ENCODE assay signal across 2 cellular contexts in genomic region chr15:33153548-33153947, GRCh38.
TF ChIP-seq lines count a peak whose summit lies in the region.

No MANE protein-coding gene starts in this region.

TF ChIP-seq in SK-N-SH, 30 proteins besides CTCF, POLR2A, EP300 and RAD21 (continued from another document):
- TF ChIP-seq ZBTB33 (IDR thresholded peaks at IDR 0.05; ENCODE audit: borderline replicate concordance, low read depth) (no peak), RXRA (IDR thresholded peaks at IDR 0.05; ENCODE audit: borderline replicate concordance, low read depth) (no peak), JUND (IDR thresholded peaks at IDR 0.05) (no peak), TCF12 (IDR thresholded peaks at IDR 0.05) (no peak), CHD2 (IDR thresholded peaks at IDR 0.05; ENCODE audit: low read length, partially characterized antibody) (no peak), TEAD4 (IDR thresholded peaks at IDR 0.05; ENCODE audit: borderline replicate concordance, insufficient read depth) (no peak), PBX3 (IDR thresholded peaks at IDR 0.05) (no peak), IRF3 (IDR thresholded peaks at IDR 0.05; ENCODE audit: low read depth, low read length) (no peak), MAX (IDR thresholded peaks at IDR 0.05; ENCODE audit: low read depth) (no peak), NFIC (IDR thresholded peaks at IDR 0.05; ENCODE audit: borderline replicate concordance) (no peak), YY1 (IDR thresholded peaks at IDR 0.05; ENCODE audit: low read depth) (no peak), MXI1 (IDR thresholded peaks at IDR 0.05; ENCODE audit: low read depth, low read length) (no peak), NRF1 (IDR thresholded peaks at IDR 0.05; ENCODE audit: low read depth, low read length) (no peak), REST (IDR thresholded peaks at IDR 0.05; ENCODE audit: low read depth, low read length) (no peak), MEF2A (IDR thresholded peaks at IDR 0.05; ENCODE audit: borderline replicate concordance, low read depth) (no peak), TAF1 (IDR thresholded peaks at IDR 0.05; ENCODE audit: borderline replicate concordance, low read depth, low read length) (no peak), FOXM1 (IDR thresholded peaks at IDR 0.05; ENCODE audit: low read depth) (no peak), GATA2 (CRISPR knock-in tag; IDR thresholded peaks at IDR 0.05) (no peak)
TF ChIP-seq in SK-N-SH: peak in this region for 0.

TF ChIP-seq in SK-N-SH treated with all-trans-retinoic acid at 6 μM for 48 hours, 23 proteins besides CTCF, POLR2A, EP300 and RAD21 (continued from another document):
- TF ChIP-seq PATZ1 (CRISPR knock-in tag; IDR thresholded peaks at IDR 0.05; ENCODE audit: borderline replicate concordance) (no peak), PPARA (CRISPR knock-in tag; IDR thresholded peaks at IDR 0.05; ENCODE audit: borderline replicate concordance) (no peak), ZNF8 (CRISPR knock-in tag; IDR thresholded peaks at IDR 0.05) (no peak), GLIS3 (CRISPR knock-in tag; IDR thresholded peaks at IDR 0.05) (no peak), ISL1 (CRISPR knock-in tag; IDR thresholded peaks at IDR 0.05) (no peak)
